Comparison of ENCODE assay signal across 8 cellular contexts in the genomic region with DNA sequence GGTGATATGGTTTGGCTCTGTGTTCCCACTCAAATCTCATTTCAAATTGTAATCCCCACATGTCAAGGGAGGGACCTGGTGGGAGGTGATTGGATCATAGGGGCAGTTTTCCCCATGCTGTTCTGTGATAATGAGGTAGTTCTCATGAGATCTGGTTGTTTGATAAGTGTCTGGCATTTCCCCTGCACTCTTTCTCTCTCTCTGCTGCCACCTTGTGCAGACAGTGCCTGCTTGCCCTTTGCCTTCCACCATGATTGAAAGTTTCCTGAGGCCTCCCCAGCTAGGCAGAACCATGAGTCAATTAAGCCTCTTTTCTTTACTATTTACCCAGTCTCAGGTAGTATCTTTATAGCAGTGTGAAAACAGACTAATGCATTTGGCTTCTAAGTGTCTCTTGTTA.
DNase-seq lines count a peak whose midpoint lies in the region; ATAC-seq and TF ChIP-seq lines count a peak whose summit lies in the region.
"Not testable (repeated sequence)": the region's sequence is repeated elsewhere in the genome, so short reads cannot be mapped to it uniquely, and the experiment has no call there.

No MANE protein-coding gene starts in this region.

- not testable (repeated sequence) for H3K4me3 ChIP-seq in DND-41 (ENCODE audit: low read depth in 1 of 2, low read length in 2 of 2); endodermal cell (ENCODE audit: low read length)

- not testable (repeated sequence) for H3K27ac Mint-ChIP-seq in endodermal cell; stimulated activated naive CD8-positive, alpha-beta T cell treated with anti-CD3 and anti-CD28 coated beads, Interleukin-15, amount 100 ng/mL, for 72 hours

- H3K4me1 ChIP-seq in DND-41 (ENCODE audit: insufficient read depth, low read length); endodermal cell (ENCODE audit: control insufficient read depth, insufficient read depth, low read length): not testable (repeated sequence)

- not testable (repeated sequence) for H3K4me3 Mint-ChIP-seq in endodermal cell; stimulated activated naive CD8-positive, alpha-beta T cell treated with anti-CD3 and anti-CD28 coated beads, Interleukin-15, amount 100 ng/mL, for 72 hours

- not testable (repeated sequence) for H3K79me2 ChIP-seq in DND-41 (ENCODE audit: insufficient read depth, low read length)

- not testable (repeated sequence) for H3K9ac ChIP-seq in DND-41 (ENCODE audit: low read depth, low read length); endodermal cell (ENCODE audit: extremely low read depth, low read length, poor library complexity, severe bottlenecking)

- H2AFZ ChIP-seq in DND-41 (ENCODE audit: low read depth, low read length), result not testable (repeated sequence)

- not testable (repeated sequence) for H3K27ac ChIP-seq in DND-41 (ENCODE audit: low read length); VCaP; endodermal cell (ENCODE audit: low read depth, low read length)

- H3K36me3 ChIP-seq in DND-41 (ENCODE audit: insufficient read depth, low read length); endodermal cell (ENCODE audit: control insufficient read depth, insufficient read depth, low read length): not testable (repeated sequence)

- DNase-seq in DND-41 (peak; percentile 56), M059J (ENCODE audit: low read depth) (peak; percentile 54), NOMO-1 treated with DMSO at 0.1 percent for 48 hours (lab: John Stamatoyannopoulos, UW; ENCODE audit: unreplicated experiment) (peak; percentile 48), endodermal cell (peak; percentile 83), left kidney (ENCODE audit: low read depth, low spot score) (peak; percentile 71)
- not testable (repeated sequence) for DNase-seq in stimulated activated naive CD8-positive, alpha-beta T cell treated with anti-CD3 and anti-CD28 coated beads, Interleukin-15, amount 100 ng/mL, for 72 hours

- TF ChIP-seq CTCF in DND-41 (IDR thresholded peaks at IDR 0.05; ENCODE audit: borderline replicate concordance, extremely low read depth, low read length, poor library complexity, severe bottlenecking) (peak; percentile 75), VCaP (conservative IDR thresholded peaks at IDR 0.05) (peak; percentile 87), endodermal cell (conservative IDR thresholded peaks at IDR 0.05) (peak; percentile 84)

- not testable (repeated sequence) for H3K36me3 Mint-ChIP-seq in endodermal cell (ENCODE audit: low read depth)

- not testable (repeated sequence) for H3K27me3 ChIP-seq in DND-41 (ENCODE audit: insufficient read depth, low read length, poor library complexity); endodermal cell (ENCODE audit: control insufficient read depth, insufficient read depth, low read length, poor library complexity, severe bottlenecking)

- H3K4me2 ChIP-seq in DND-41 (ENCODE audit: insufficient read depth, low read length), result not testable (repeated sequence)

- H3K9me3 Mint-ChIP-seq in endodermal cell, result peaks cover 25% of the 10 kb centered on the region
- not testable (repeated sequence) for H3K9me3 Mint-ChIP-seq in stimulated activated naive CD8-positive, alpha-beta T cell treated with anti-CD3 and anti-CD28 coated beads, Interleukin-15, amount 100 ng/mL, for 72 hours

- not testable (repeated sequence) for H4K20me1 ChIP-seq in DND-41 (ENCODE audit: insufficient read depth, low read length)

- H3K9me3 ChIP-seq in DND-41 (ENCODE audit: insufficient read depth, low read length, severe bottlenecking), result not testable (repeated sequence)
- H3K9me3 ChIP-seq in endodermal cell (ENCODE audit: control insufficient read depth, low read length), result peaks cover 37% of the 10 kb centered on the region

- ATAC-seq in DND-41 (ENCODE audit: insufficient read depth, low read depth) (peak; percentile 89), GM21786 (IDR thresholded peaks at IDR 0.05; ENCODE audit: unreplicated experiment) (peak; percentile 46)
- ATAC-seq in stimulated activated naive CD8-positive, alpha-beta T cell treated with anti-CD3 and anti-CD28 coated beads, Interleukin-15, amount 100 ng/mL, for 72 hours, result peak; percentile 45

- H3K27me3 Mint-ChIP-seq in endodermal cell (ENCODE audit: insufficient read depth); stimulated activated naive CD8-positive, alpha-beta T cell treated with anti-CD3 and anti-CD28 coated beads, Interleukin-15, amount 100 ng/mL, for 72 hours: not testable (repeated sequence)

- not testable (repeated sequence) for H3K4me1 Mint-ChIP-seq in endodermal cell; stimulated activated naive CD8-positive, alpha-beta T cell treated with anti-CD3 and anti-CD28 coated beads, Interleukin-15, amount 100 ng/mL, for 72 hours
